13 cellular contexts compared by ENCODE assay signal in the genomic region with DNA sequence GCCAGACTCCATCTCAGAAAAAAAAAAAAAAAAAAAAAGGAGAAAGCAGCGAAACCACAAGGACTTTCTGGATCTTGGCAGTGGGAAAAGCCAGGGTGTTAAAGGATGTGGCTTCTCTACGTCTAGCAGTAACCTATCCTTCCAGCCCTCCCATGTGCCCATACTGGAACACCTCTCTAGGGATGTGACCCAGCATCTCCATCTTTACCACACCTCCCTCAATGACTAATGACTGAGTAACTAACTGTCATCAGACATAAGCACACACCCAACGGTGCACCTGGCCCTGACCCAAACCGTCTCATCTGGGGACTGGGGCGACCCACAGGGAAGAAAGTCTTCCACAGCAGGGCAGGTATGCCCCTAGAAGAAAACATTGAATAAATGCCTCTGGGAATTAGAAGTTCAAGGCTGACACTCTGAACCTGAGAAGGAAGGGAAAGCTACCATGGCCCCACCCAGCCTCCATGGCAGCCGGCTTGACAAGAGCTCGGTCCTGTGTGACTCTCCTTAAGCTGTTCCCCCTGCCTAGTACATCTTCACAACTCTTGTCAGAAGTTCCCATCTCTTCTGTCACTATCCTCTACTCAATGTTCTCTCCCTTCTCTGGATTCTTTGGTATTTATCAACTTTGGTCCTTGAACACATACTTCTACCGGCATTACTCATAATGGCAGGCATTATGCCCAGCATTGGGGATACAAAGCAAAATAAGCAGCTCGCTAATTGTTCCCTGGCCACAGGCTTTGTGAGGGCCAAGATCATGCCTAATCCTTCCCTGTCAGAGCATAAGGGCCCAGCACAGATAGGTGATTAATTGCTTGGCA. TPM values are rescaled to one million over a fixed set of nuclear protein-coding genes. Genes with fewer than 3 reads are reported as not detected.
DNase-seq lines count a peak whose midpoint lies in the region; ATAC-seq and TF ChIP-seq lines count a peak whose summit lies in the region.
"Had no signal": no experiment of that assay in that cellular context is flagged by ENCODE, and none has a peak within 500 bp of the region (broad histone marks: within the 10 kb centered on the region; RNA-seq: fewer than 3 reads in every experiment).

No MANE protein-coding gene starts in this region.

- H3K4me1 ChIP-seq in right cardiac atrium (ENCODE audit: control insufficient read depth, insufficient read depth, low read length) (no peaks in the 10 kb centered on the region), fibroblast of lung (ENCODE audit: control insufficient read depth, extremely low read depth, insufficient read depth, low read length) (peaks cover 11% of the 10 kb centered on the region), Peyer's patch (no peaks in the 10 kb centered on the region)
- H3K4me1 ChIP-seq: uterus had no signal

- no peak overlapping the region for H3K27ac ChIP-seq in right cardiac atrium (ENCODE audit: low read length)
- H3K27ac ChIP-seq in fibroblast of lung (ENCODE audit: insufficient read depth, low read length): peak overlapping the region; percentile 69
- H3K27ac ChIP-seq in Peyer's patch: no peak overlapping the region
- H3K27ac ChIP-seq: C4-2B, uterus had no signal

- H3K4me3 ChIP-seq in right cardiac atrium (ENCODE audit: low read length): no peak overlapping the region
- no peak overlapping the region for H3K4me3 ChIP-seq in fibroblast of lung (replicated peaks in 1 of 4; ENCODE audit: control extremely low read depth in 1 of 4, insufficient read depth in 1 of 4, low read depth in 3 of 4, low read length in 4 of 4)
- no peak overlapping the region for H3K4me3 ChIP-seq in Peyer's patch
- H3K4me3 ChIP-seq: uterus had no signal

- no peaks in the 10 kb centered on the region for H3K79me2 ChIP-seq in fibroblast of lung (ENCODE audit: control insufficient read depth, insufficient read depth, low read length)

- no peaks in the 10 kb centered on the region for H3K27me3 Mint-ChIP-seq in activated CD4-positive, alpha-beta memory T cell treated with anti-CD3 and anti-CD28 coated beads for 36 hours

- H3K4me1 Mint-ChIP-seq in activated CD4-positive, alpha-beta memory T cell treated with anti-CD3 and anti-CD28 coated beads for 36 hours (ENCODE audit: low read depth): peaks cover 4% of the 10 kb centered on the region
- H3K4me1 Mint-ChIP-seq: nephron progenitor cell had no signal

- ATAC-seq in Right ventricle myocardium superior (ENCODE audit: poor library complexity) (peak; percentile 34), right cardiac atrium (no peak), GM18907 (IDR thresholded peaks at IDR 0.05; ENCODE audit: unreplicated experiment) (no peak)

- H4K20me1 ChIP-seq in fibroblast of lung (ENCODE audit: control insufficient read depth, extremely low read depth, insufficient read depth, low read length): peaks cover 2% of the 10 kb centered on the region

- H3K9me3 Mint-ChIP-seq in activated CD4-positive, alpha-beta memory T cell treated with anti-CD3 and anti-CD28 coated beads for 36 hours: no peaks in the 10 kb centered on the region
- H3K9me3 Mint-ChIP-seq: nephron progenitor cell had no signal

- no peak overlapping the region for H2AFZ ChIP-seq in fibroblast of lung (ENCODE audit: low read length)

- TF ChIP-seq CTCF in fibroblast of lung (conservative IDR thresholded peaks at IDR 0.05 in 1 of 2, IDR thresholded peaks at IDR 0.05 in 1 of 2; ENCODE audit: low read depth in 1 of 2, low read length in 2 of 2) (no peak), Peyer's patch (IDR thresholded peaks at IDR 0.05) (no peak)

- DNase-seq in Right ventricle myocardium superior (no peak), right cardiac atrium (no peak), fibroblast of lung (ENCODE audit: low read depth in 2 of 2) (peak; percentile 58 to 94), NCI-H1694 (lab: John Stamatoyannopoulos, UW) (no peak), inferior parietal cortex (ENCODE audit: extremely low spot score) (no peak), Peyer's patch (no peak)
- no peak for DNase-seq in activated CD4-positive, alpha-beta memory T cell treated with anti-CD3 and anti-CD28 coated beads for 36 hours
- DNase-seq: Karpas-422, NCI-H524 treated with DMSO at 0.1 percent for 48 hours, nephron progenitor cell, uterus had no signal

- H3K9me3 ChIP-seq in right cardiac atrium (ENCODE audit: control insufficient read depth, low read length) (no peaks in the 10 kb centered on the region), fibroblast of lung (ENCODE audit: control insufficient read depth, insufficient read depth, low read depth, low read length) (no peaks in the 10 kb centered on the region), Peyer's patch (no peaks in the 10 kb centered on the region)
- H3K9me3 ChIP-seq: uterus had no signal

- H3K4me3 Mint-ChIP-seq in activated CD4-positive, alpha-beta memory T cell treated with anti-CD3 and anti-CD28 coated beads for 36 hours: no peak overlapping the region
- H3K4me3 Mint-ChIP-seq: nephron progenitor cell had no signal

- peak overlapping the region; percentile 8 for H3K27ac Mint-ChIP-seq in activated CD4-positive, alpha-beta memory T cell treated with anti-CD3 and anti-CD28 coated beads for 36 hours

- peak overlapping the region; percentile 35 for H3K4me2 ChIP-seq in fibroblast of lung (ENCODE audit: extremely low read depth, insufficient read depth, low read length)

- 77% methylated on average over 9 of the region's 9 CpGs for WGBS in right cardiac atrium

- POLR2A ChIA-PET in activated CD4-positive, alpha-beta memory T cell treated with anti-CD3 and anti-CD28 coated beads for 36 hours (lab: Charles Lee): no interaction called here

- peaks cover 50% of the 10 kb centered on the region for H3K36me3 ChIP-seq in fibroblast of lung (ENCODE audit: control insufficient read depth, insufficient read depth, low read length)
- peaks cover 0 to 98% (median 0%) of the 10 kb centered on the region in 3 donors for H3K36me3 ChIP-seq in Peyer's patch
- H3K36me3 ChIP-seq: uterus had no signal

- CTCF ChIA-PET in activated CD4-positive, alpha-beta memory T cell treated with anti-CD3 and anti-CD28 coated beads for 36 hours (lab: Charles Lee): interaction anchor here (0.9 kb wide), 1 partner anchor 57 kb away, joined by 4 read pairs; no protein-coding TSS in a partner anchor

- intact Hi-C loops in Right ventricle myocardium superior (cut with DNase I): no loop called here
- intact Hi-C loops in right cardiac atrium (cut with DNase I): no loop called here
- intact Hi-C loops in activated CD4-positive, alpha-beta memory T cell treated with anti-CD3 and anti-CD28 coated beads for 36 hours (cut with micrococcal nuclease): no loop called here

- H3K36me3 Mint-ChIP-seq in activated CD4-positive, alpha-beta memory T cell treated with anti-CD3 and anti-CD28 coated beads for 36 hours: peaks cover 72% of the 10 kb centered on the region

- H3K9ac ChIP-seq in fibroblast of lung (ENCODE audit: insufficient read depth, low read length): no peak overlapping the region

- H3K27me3 ChIP-seq in right cardiac atrium (ENCODE audit: control insufficient read depth, insufficient read depth) (no peaks in the 10 kb centered on the region), fibroblast of lung (ENCODE audit: control insufficient read depth, insufficient read depth, low read length) (no peaks in the 10 kb centered on the region), Peyer's patch (no peaks in the 10 kb centered on the region)
- H3K27me3 ChIP-seq: uterus had no signal

- TF ChIP-seq POLR2A in Peyer's patch (IDR thresholded peaks at IDR 0.05): no peak

RNA-seq across cellular contexts. Expression of gene PAQR6, which starts 14.8 kb away (rescaled TPM):
- total RNA-seq in Right ventricle myocardium superior (0.51 TPM), right cardiac atrium (1 to 10 TPM in 2 of 4 donors, under 1 TPM in 2; 0.68 to 1.5 (median 0.95) TPM), fibroblast of lung (0.26 and 0.33 TPM in 2 replicates), Peyer's patch (1 to 10 TPM in 3 of 4 donors, under 1 TPM in 1; 0.70 to 7.4 (median 4.1) TPM)
- polyA plus RNA-seq in right cardiac atrium (1.3 TPM), fibroblast of lung (0.05 and 0.17 TPM in 2 replicates)
- total RNA-seq in activated CD4-positive, alpha-beta memory T cell treated with anti-CD3 and anti-CD28 coated beads for 36 hours: 1 to 10 TPM; 3.9 to 4.0 TPM
- polyA plus RNA-seq in fibroblast of lung (2012): 0.27 and 0.33 TPM in 2 replicates
- not detected in 2 replicates for polyA minus RNA-seq in fibroblast of lung (ENCODE audit: low replicate concordance)

RNA-seq across cellular contexts. Expression of gene SMG5, which starts 20.0 kb away (rescaled TPM):
- total RNA-seq in Right ventricle myocardium superior (82.4 TPM), right cardiac atrium (10 to 100 TPM; 55.2 to 73.6 (median 62.2) TPM), fibroblast of lung (47.3 and 65.9 TPM in 2 replicates), Peyer's patch (100 to 1,000 TPM in 2 of 4 donors, 10 to 100 TPM in 2; 70.1 to 139 (median 103) TPM)
- polyA plus RNA-seq in right cardiac atrium (55.3 TPM), fibroblast of lung (18.6 and 21.6 TPM in 2 replicates)
- total RNA-seq in activated CD4-positive, alpha-beta memory T cell treated with anti-CD3 and anti-CD28 coated beads for 36 hours: 10 to 100 TPM; 65.1 to 68.0 TPM
- 31.6 and 34.8 TPM in 2 replicates for polyA plus RNA-seq in fibroblast of lung (2012)
- 48.8 and 65.7 TPM in 2 replicates for polyA minus RNA-seq in fibroblast of lung (ENCODE audit: low replicate concordance)

RNA-seq across cellular contexts. Expression of gene BGLAP, which starts 20.7 kb away (rescaled TPM):
- total RNA-seq in Right ventricle myocardium superior: 0.83 TPM
- total RNA-seq in right cardiac atrium: under 1 TPM in 3 of 4 donors, not detected in 1; 0.54 to 0.92 (median 0.66) TPM
- polyA plus RNA-seq in right cardiac atrium: 0.45 TPM
- total RNA-seq in activated CD4-positive, alpha-beta memory T cell treated with anti-CD3 and anti-CD28 coated beads for 36 hours: 1 to 10 TPM in 1 of 2 experiments, under 1 TPM in 1; 0.90 to 2.3 TPM
- total RNA-seq in fibroblast of lung: 0.26 and 0.50 TPM in 2 replicates
- polyA plus RNA-seq in fibroblast of lung: 0.12 and 0.34 TPM in 2 replicates
- polyA plus RNA-seq in fibroblast of lung (2012): 0.52 TPM in 1 of 2 replicates, not detected in the other
- not detected in 2 replicates for polyA minus RNA-seq in fibroblast of lung (ENCODE audit: low replicate concordance)
- 1 to 10 TPM in 2 of 4 donors, not detected in 2; 1.1 to 2.1 TPM for total RNA-seq in Peyer's patch

RNA-seq across cellular contexts. Expression of gene TMEM79, which starts 21.5 kb away (rescaled TPM):
- total RNA-seq in Right ventricle myocardium superior (1.3 TPM), right cardiac atrium (1 to 10 TPM in 3 of 4 donors, under 1 TPM in 1; 0.95 to 2.4 (median 1.9) TPM), fibroblast of lung (2.8 and 3.6 TPM in 2 replicates), Peyer's patch (1 to 10 TPM; 1.9 to 9.7 (median 5.4) TPM)
- polyA plus RNA-seq in right cardiac atrium (1.9 TPM), fibroblast of lung (1.1 and 1.5 TPM in 2 replicates)
- total RNA-seq in activated CD4-positive, alpha-beta memory T cell treated with anti-CD3 and anti-CD28 coated beads for 36 hours: 1 to 10 TPM; 6.8 to 9.1 TPM
- polyA plus RNA-seq in fibroblast of lung (2012): 2.6 and 3.0 TPM in 2 replicates
- 2.7 and 3.3 TPM in 2 replicates for polyA minus RNA-seq in fibroblast of lung (ENCODE audit: low replicate concordance)

RNA-seq across cellular contexts. Expression of gene GLMP, which starts 32.8 kb away (rescaled TPM):
- total RNA-seq in Right ventricle myocardium superior (14.1 TPM), right cardiac atrium (10 to 100 TPM; 19.8 to 28.4 (median 25.5) TPM), fibroblast of lung (71.9 and 93.5 TPM in 2 replicates), Peyer's patch (10 to 100 TPM; 23.1 to 67.8 (median 61.3) TPM)
- polyA plus RNA-seq in right cardiac atrium (22.0 TPM), fibroblast of lung (40.4 and 46.3 TPM in 2 replicates)
- total RNA-seq in activated CD4-positive, alpha-beta memory T cell treated with anti-CD3 and anti-CD28 coated beads for 36 hours: 10 to 100 TPM; 13.0 to 14.8 TPM
- polyA plus RNA-seq in fibroblast of lung (2012): 88.1 and 96.7 TPM in 2 replicates
- 56.0 and 75.1 TPM in 2 replicates for polyA minus RNA-seq in fibroblast of lung (ENCODE audit: low replicate concordance)

Comparison
In these comparisons a context has a peak if more than half of its experiments do, and no peak if none do; other contexts are left out.
1. DNase-seq: peak in fibroblast of lung (2 of 2); none in Right ventricle myocardium superior (single experiment), right cardiac atrium (0 of 3), activated CD4-positive, alpha-beta memory T cell treated with anti-CD3 and anti-CD28 coated beads for 36 hours (single experiment), NCI-H1694 (single experiment), inferior parietal cortex (single experiment) and Peyer's patch (0 of 3).